ENCODE assay signal across 1 cellular context in the genomic region with DNA sequence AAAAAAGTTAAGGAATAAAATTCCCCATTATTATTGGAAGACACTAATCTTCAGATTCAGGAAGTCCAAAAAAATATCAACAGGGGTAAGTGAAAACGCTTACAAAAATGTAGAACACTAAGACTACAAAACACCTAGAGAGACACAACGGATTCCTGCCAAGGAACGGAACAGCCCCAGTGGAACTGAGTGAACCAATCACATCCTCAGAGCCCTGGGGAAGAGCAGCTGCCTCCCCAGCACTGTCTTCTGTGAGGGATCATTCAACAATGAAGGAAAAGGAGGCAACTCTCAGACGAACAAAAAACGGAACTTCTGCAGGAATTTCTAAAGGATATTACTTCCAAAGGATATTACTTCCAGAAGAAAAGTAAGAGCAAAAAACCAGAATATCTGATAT.
TF ChIP-seq lines count a peak whose summit lies in the region.

No MANE protein-coding gene starts in this region.

TF ChIP-seq in IMR-90, 13 proteins besides CTCF, POLR2A, EP300 and RAD21 (continued from another document):
- TF ChIP-seq BHLHE40 (IDR thresholded peaks at IDR 0.05; ENCODE audit: low read depth, low read length) (no peak), CEBPB (IDR thresholded peaks at IDR 0.05; ENCODE audit: low read depth, low read length) (no peak), RFX5 (IDR thresholded peaks at IDR 0.05; ENCODE audit: low read depth, low read length) (no peak), NFE2L2 (IDR thresholded peaks at IDR 0.05; ENCODE audit: low read depth, low read length) (no peak), CHD1 (IDR thresholded peaks at IDR 0.05; ENCODE audit: low read depth, low read length) (no peak)
- TF ChIP-seq, protein P1, sequence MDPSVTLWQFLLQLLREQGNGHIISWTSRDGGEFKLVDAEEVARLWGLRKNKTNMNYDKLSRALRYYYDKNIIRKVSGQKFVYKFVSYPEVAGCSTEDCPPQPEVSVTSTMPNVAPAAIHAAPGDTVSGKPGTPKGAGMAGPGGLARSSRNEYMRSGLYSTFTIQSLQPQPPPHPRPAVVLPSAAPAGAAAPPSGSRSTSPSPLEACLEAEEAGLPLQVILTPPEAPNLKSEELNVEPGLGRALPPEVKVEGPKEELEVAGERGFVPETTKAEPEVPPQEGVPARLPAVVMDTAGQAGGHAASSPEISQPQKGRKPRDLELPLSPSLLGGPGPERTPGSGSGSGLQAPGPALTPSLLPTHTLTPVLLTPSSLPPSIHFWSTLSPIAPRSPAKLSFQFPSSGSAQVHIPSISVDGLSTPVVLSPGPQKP (IDR thresholded peaks at IDR 0.05; ENCODE audit: borderline replicate concordance, low read depth, low read length), result no peak
